1 cellular context compared by ENCODE assay signal in the genomic region with DNA sequence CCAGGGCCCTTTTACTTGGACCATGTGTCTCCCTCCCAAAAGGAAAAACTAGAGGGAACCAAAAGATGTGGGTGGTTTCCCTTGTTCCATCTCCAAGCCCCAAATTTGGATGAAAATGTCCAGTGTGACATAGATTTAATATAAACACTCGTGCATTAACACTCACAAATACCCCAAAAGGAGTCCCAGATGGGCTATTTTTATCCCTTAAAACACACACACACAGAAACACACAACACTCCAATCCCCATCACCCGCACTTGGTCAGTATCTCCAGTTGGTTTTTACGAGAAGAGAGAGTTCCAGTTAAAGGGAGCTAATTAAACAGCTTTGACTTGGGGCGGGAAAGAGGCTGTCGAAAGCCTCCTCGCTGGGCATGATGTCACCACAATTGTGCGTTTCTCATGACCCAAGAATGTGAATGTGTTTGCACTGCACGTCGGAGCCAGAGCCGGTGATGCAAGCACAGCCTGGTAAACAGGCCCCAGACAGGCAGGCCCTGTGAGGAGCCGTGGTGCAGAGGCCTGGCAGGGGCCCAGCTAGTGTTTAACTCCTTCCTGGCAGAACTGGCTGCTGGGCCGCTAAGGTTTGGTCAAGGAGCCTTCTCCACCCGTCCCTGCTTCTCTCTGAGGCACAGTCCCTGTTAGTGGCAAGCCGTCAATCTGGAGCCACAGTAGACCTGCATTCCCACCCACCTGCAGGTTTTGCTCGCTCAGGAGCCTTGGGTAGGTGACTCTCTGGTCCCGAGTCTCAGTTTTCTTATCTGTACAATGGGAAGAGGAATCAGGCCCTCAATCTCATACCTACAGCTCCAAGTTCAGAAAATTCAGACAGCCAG.
A peak's percentile ranks its signal among the peaks of the same experiment; 100 is the strongest.
TF ChIP-seq lines count a peak whose summit lies in the region.

No MANE protein-coding gene starts in this region.

TF ChIP-seq in K562, 482 proteins besides CTCF, POLR2A, EP300 and RAD21 (continued from another document):
- TF ChIP-seq ZKSCAN3 (CRISPR knock-in tag; IDR thresholded peaks at IDR 0.05) (no peak), ELK1 (CRISPR knock-in tag; IDR thresholded peaks at IDR 0.05) (no peak), ZNF696 (CRISPR knock-in tag; conservative IDR thresholded peaks at IDR 0.05) (no peak), CCNT2 (IDR thresholded peaks at IDR 0.05; ENCODE audit: borderline replicate concordance, extremely low read depth, insufficient read length, low read depth, low read length) (no peak), TRIM28 (IDR thresholded peaks at IDR 0.05) (no peak), CEBPG (CRISPR knock-in tag; IDR thresholded peaks at IDR 0.05) (no peak), CEBPG (tag; conservative IDR thresholded peaks at IDR 0.05 in 1 of 2, IDR thresholded peaks at IDR 0.05 in 1 of 2) (peak in 1 of 2 experiments; percentile 57; a peak in 2 of 4 replicates), SMARCB1 (IDR thresholded peaks at IDR 0.05; ENCODE audit: insufficient read length, low read depth) (no peak), RBM25 (IDR thresholded peaks at IDR 0.05; ENCODE audit: low read depth, low read length, severe bottlenecking) (peak; percentile 66), TAF9B (IDR thresholded peaks at IDR 0.05; ENCODE audit: partially characterized antibody) (no peak), ZNF707 (CRISPR knock-in tag; conservative IDR thresholded peaks at IDR 0.05) (no peak), SMAD2 (IDR thresholded peaks at IDR 0.05; ENCODE audit: low read depth, low read length) (no peak), BDP1 (IDR thresholded peaks at IDR 0.05; ENCODE audit: insufficient read depth, insufficient read length) (no peak), HNRNPK (IDR thresholded peaks at IDR 0.05; ENCODE audit: low read depth, low read length, poor library complexity, severe bottlenecking) (no peak), NCOA4 (IDR thresholded peaks at IDR 0.05; ENCODE audit: partially characterized antibody) (no peak), BRD9 (IDR thresholded peaks at IDR 0.05; ENCODE audit: low read depth, partially characterized antibody) (no peak), YY1 (IDR thresholded peaks at IDR 0.05; ENCODE audit: borderline replicate concordance in 1 of 3, control insufficient read depth in 1 of 3, extremely low read depth in 1 of 3, insufficient read depth in 3 of 3, insufficient read length in 1 of 3, insufficient replicate concordance in 2 of 3, low read depth in 1 of 3, low read length in 2 of 3) (no peak), CREB1 (IDR thresholded peaks at IDR 0.05) (peak; percentile 63), CREB1 (CRISPR knock-in tag; IDR thresholded peaks at IDR 0.05) (peak; percentile 34; the same call in 1 of the 2 replicates), CREM (IDR thresholded peaks at IDR 0.05; ENCODE audit: low read depth) (peak; percentile 59), CEBPB (tag; IDR thresholded peaks at IDR 0.05) (peak; percentile 42; the same call in 1 of the 2 replicates), MXD1 (CRISPR knock-in tag; IDR thresholded peaks at IDR 0.05; ENCODE audit: borderline replicate concordance, poor library complexity, severe bottlenecking) (no peak), ZNF175 (CRISPR knock-in tag; IDR thresholded peaks at IDR 0.05; ENCODE audit: low read depth) (no peak), ZNF41 (CRISPR knock-in tag; conservative IDR thresholded peaks at IDR 0.05) (no peak), ZNF12 (CRISPR knock-in tag; IDR thresholded peaks at IDR 0.05) (no peak), BMI1 (IDR thresholded peaks at IDR 0.05; ENCODE audit: low read length) (no peak), THRAP3 (IDR thresholded peaks at IDR 0.05; ENCODE audit: borderline replicate concordance) (no peak), ZNF354B (CRISPR knock-in tag; IDR thresholded peaks at IDR 0.05) (no peak), TBL1XR1 (IDR thresholded peaks at IDR 0.05; ENCODE audit: low read length in 2 of 2) (no peak), U2AF2 (optimal IDR thresholded peaks at IDR 0.05; ENCODE audit: low read depth, low read length) (no peak), ADNP (tag; IDR thresholded peaks at IDR 0.05) (peak; percentile 53; the same call in 1 of the 2 replicates), ZBTB17 (CRISPR knock-in tag; IDR thresholded peaks at IDR 0.05) (no peak), NUFIP1 (IDR thresholded peaks at IDR 0.05; ENCODE audit: partially characterized antibody) (no peak), ZNF79 (CRISPR knock-in tag; IDR thresholded peaks at IDR 0.05; ENCODE audit: low read depth) (no peak), SIN3A (IDR thresholded peaks at IDR 0.05; ENCODE audit: borderline replicate concordance in 2 of 2, control insufficient read depth in 1 of 2, low read depth in 2 of 2, low read length in 2 of 2) (no peak), KDM1A (IDR thresholded peaks at IDR 0.05) (peak in 1 of 2 experiments; percentile 23; a peak in 1 of 4 replicates), CHD2 (IDR thresholded peaks at IDR 0.05; ENCODE audit: low read depth, low read length) (no peak), SAP30 (IDR thresholded peaks at IDR 0.05; ENCODE audit: borderline replicate concordance, insufficient read depth, low read depth, low read length, poor library complexity, severe bottlenecking) (no peak), PHF8 (IDR thresholded peaks at IDR 0.05; ENCODE audit: borderline replicate concordance, low read length) (no peak), CC2D1A (IDR thresholded peaks at IDR 0.05) (no peak), MAFG (tag; conservative IDR thresholded peaks at IDR 0.05) (no peak), HDAC6 (IDR thresholded peaks at IDR 0.05; ENCODE audit: low read depth, low read length) (no peak), ZNF507 (tag; conservative IDR thresholded peaks at IDR 0.05) (no peak), CREB5 (CRISPR knock-in tag; IDR thresholded peaks at IDR 0.05) (no peak), RUNX1 (IDR thresholded peaks at IDR 0.05; ENCODE audit: low read depth) (no peak), ATF1 (CRISPR knock-in tag; IDR thresholded peaks at IDR 0.05) (no peak), ATF1 (tag; IDR thresholded peaks at IDR 0.05) (peak; percentile 38; the same call in 1 of the 2 replicates), PPARD (CRISPR knock-in tag; IDR thresholded peaks at IDR 0.05) (no peak)
- TF ChIP-seq, protein P1, sequence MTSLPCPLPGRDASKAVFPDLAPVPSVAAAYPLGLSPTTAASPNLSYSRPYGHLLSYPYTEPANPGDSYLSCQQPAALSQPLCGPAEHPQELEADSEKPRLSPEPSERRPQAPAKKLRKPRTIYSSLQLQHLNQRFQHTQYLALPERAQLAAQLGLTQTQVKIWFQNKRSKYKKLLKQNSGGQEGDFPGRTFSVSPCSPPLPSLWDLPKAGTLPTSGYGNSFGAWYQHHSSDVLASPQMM (CRISPR knock-in tag; IDR thresholded peaks at IDR 0.05): no peak
- TF ChIP-seq, protein P2, sequence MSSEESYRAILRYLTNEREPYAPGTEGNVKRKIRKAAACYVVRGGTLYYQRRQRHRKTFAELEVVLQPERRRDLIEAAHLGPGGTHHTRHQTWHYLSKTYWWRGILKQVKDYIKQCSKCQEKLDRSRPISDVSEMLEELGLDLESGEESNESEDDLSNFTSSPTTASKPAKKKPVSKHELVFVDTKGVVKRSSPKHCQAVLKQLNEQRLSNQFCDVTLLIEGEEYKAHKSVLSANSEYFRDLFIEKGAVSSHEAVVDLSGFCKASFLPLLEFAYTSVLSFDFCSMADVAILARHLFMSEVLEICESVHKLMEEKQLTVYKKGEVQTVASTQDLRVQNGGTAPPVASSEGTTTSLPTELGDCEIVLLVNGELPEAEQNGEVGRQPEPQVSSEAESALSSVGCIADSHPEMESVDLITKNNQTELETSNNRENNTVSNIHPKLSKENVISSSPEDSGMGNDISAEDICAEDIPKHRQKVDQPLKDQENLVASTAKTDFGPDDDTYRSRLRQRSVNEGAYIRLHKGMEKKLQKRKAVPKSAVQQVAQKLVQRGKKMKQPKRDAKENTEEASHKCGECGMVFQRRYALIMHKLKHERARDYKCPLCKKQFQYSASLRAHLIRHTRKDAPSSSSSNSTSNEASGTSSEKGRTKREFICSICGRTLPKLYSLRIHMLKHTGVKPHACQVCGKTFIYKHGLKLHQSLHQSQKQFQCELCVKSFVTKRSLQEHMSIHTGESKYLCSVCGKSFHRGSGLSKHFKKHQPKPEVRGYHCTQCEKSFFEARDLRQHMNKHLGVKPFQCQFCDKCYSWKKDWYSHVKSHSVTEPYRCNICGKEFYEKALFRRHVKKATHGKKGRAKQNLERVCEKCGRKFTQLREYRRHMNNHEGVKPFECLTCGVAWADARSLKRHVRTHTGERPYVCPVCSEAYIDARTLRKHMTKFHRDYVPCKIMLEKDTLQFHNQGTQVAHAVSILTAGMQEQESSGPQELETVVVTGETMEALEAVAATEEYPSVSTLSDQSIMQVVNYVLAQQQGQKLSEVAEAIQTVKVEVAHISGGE (CRISPR knock-in tag; IDR thresholded peaks at IDR 0.05): no peak
- TF ChIP-seq, protein P3, sequence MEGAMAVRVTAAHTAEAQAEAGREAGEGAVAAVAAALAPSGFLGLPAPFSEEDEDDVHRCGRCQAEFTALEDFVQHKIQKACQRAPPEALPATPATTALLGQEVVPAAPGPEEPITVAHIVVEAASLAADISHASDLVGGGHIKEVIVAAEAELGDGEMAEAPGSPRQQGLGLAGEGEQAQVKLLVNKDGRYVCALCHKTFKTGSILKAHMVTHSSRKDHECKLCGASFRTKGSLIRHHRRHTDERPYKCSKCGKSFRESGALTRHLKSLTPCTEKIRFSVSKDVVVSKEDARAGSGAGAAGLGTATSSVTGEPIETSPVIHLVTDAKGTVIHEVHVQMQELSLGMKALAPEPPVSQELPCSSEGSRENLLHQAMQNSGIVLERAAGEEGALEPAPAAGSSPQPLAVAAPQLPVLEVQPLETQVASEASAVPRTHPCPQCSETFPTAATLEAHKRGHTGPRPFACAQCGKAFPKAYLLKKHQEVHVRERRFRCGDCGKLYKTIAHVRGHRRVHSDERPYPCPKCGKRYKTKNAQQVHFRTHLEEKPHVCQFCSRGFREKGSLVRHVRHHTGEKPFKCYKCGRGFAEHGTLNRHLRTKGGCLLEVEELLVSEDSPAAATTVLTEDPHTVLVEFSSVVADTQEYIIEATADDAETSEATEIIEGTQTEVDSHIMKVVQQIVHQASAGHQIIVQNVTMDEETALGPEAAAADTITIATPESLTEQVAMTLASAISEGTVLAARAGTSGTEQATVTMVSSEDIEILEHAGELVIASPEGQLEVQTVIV (CRISPR knock-in tag; IDR thresholded peaks at IDR 0.05; ENCODE audit: borderline replicate concordance): no peak
